Comparison of ENCODE assay signal across 1 cellular context in the genomic region with DNA sequence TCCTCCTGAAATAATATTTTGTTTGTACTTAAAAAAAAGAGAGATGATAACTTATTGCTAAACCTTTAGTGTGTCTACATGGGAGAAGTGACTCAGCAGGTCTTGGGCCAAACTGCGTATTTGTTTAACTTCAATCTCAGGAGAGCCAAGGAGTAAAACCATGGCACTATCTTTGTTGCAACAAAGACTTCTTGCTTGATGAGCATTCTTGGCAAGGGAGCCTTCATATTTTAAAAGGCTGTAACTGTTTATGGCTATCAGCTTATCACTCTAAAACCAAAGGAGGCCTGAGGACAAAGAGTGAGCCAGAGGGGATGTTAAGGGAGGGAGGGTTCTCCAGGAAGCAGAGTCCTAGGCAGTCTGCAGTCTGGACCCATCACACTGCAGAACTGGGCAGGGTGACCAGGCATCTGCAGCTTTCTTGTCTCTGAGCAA.
TF ChIP-seq lines count a peak whose summit lies in the region.

No MANE protein-coding gene starts in this region.

TF ChIP-seq in K562, 482 proteins besides CTCF, POLR2A, EP300 and RAD21 (continued from another document):
- TF ChIP-seq RCOR1 (IDR thresholded peaks at IDR 0.05; ENCODE audit: borderline replicate concordance in 1 of 2, low read depth in 2 of 2, low read length in 2 of 2) (peak in 1 of 2 experiments; percentile 47; a peak in 2 of 4 replicates), ARID1B (IDR thresholded peaks at IDR 0.05) (peak; percentile 52; the same call in 1 of the 2 replicates), ETV6 (IDR thresholded peaks at IDR 0.05; ENCODE audit: borderline replicate concordance in 1 of 2, low read depth in 2 of 2, low read length in 1 of 2) (no peak), ETV6 (CRISPR knock-in tag; IDR thresholded peaks at IDR 0.05; ENCODE audit: borderline replicate concordance) (no peak), C11orf30 (IDR thresholded peaks at IDR 0.05; ENCODE audit: low read depth) (peak; percentile 72), ZNF592 (IDR thresholded peaks at IDR 0.05) (0 out of 2 replicates have a peak, but pooled peaks have one; percentile 53), SMC3 (conservative IDR thresholded peaks at IDR 0.05; ENCODE audit: insufficient read depth, low read depth, low read length) (no peak), MTF1 (CRISPR knock-in tag; IDR thresholded peaks at IDR 0.05; ENCODE audit: borderline replicate concordance) (no peak), ESRRB (CRISPR knock-in tag; IDR thresholded peaks at IDR 0.05; ENCODE audit: borderline replicate concordance) (no peak), CEBPB (tag; IDR thresholded peaks at IDR 0.05) (0 out of 2 replicates have a peak, but pooled peaks have one; percentile 33), NFIX (CRISPR knock-in tag; IDR thresholded peaks at IDR 0.05; ENCODE audit: low read depth) (no peak), PHTF2 (CRISPR knock-in tag; IDR thresholded peaks at IDR 0.05) (no peak), NFE2L1 (tag; IDR thresholded peaks at IDR 0.05; ENCODE audit: borderline replicate concordance, low read depth) (peak; percentile 52), KDM1A (IDR thresholded peaks at IDR 0.05) (peak; percentile 57 to 66; a peak in 3 of 4 replicates), FOSL1 (tag; conservative IDR thresholded peaks at IDR 0.05) (peak; percentile 32; the same call in 1 of the 2 replicates), ZFP36 (IDR thresholded peaks at IDR 0.05; ENCODE audit: low read depth, low read length, partially characterized antibody) (peak; percentile 29), ZNF324 (CRISPR knock-in tag; IDR thresholded peaks at IDR 0.05) (no peak), SOX6 (IDR thresholded peaks at IDR 0.05) (peak; percentile 61; the same call in 1 of the 2 replicates), CBFA2T2 (conservative IDR thresholded peaks at IDR 0.05) (0 out of 2 replicates have a peak, but pooled peaks have one; percentile 3), NFE2 (IDR thresholded peaks at IDR 0.05; ENCODE audit: low read depth) (peak; percentile 86), TCF3 (CRISPR knock-in tag; IDR thresholded peaks at IDR 0.05) (peak; percentile 33; the same call in 1 of the 2 replicates), SAP30 (IDR thresholded peaks at IDR 0.05; ENCODE audit: borderline replicate concordance, insufficient read depth, low read depth, low read length, poor library complexity, severe bottlenecking) (no peak), MAFK (IDR thresholded peaks at IDR 0.05; ENCODE audit: low read length) (peak; percentile 47; the same call in 1 of the 2 replicates), ZNF316 (IDR thresholded peaks at IDR 0.05) (peak; percentile 77), MAFF (IDR thresholded peaks at IDR 0.05; ENCODE audit: low read length) (peak; percentile 72), ZNF561 (CRISPR knock-in tag; conservative IDR thresholded peaks at IDR 0.05) (no peak), MEIS2 (IDR thresholded peaks at IDR 0.05; ENCODE audit: partially characterized antibody) (no peak), ZNF511 (CRISPR knock-in tag; IDR thresholded peaks at IDR 0.05) (no peak), ZHX1 (conservative IDR thresholded peaks at IDR 0.05; ENCODE audit: low read length) (no peak), CBFA2T3 (IDR thresholded peaks at IDR 0.05) (peak; percentile 70)
- TF ChIP-seq, protein P1, sequence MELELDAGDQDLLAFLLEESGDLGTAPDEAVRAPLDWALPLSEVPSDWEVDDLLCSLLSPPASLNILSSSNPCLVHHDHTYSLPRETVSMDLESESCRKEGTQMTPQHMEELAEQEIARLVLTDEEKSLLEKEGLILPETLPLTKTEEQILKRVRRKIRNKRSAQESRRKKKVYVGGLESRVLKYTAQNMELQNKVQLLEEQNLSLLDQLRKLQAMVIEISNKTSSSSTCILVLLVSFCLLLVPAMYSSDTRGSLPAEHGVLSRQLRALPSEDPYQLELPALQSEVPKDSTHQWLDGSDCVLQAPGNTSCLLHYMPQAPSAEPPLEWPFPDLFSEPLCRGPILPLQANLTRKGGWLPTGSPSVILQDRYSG (tag; conservative IDR thresholded peaks at IDR 0.05; ENCODE audit: low read depth), result no peak
TF ChIP-seq in K562: peak in this region for 21.
